9 cellular contexts compared by ENCODE assay signal in the genomic region with DNA sequence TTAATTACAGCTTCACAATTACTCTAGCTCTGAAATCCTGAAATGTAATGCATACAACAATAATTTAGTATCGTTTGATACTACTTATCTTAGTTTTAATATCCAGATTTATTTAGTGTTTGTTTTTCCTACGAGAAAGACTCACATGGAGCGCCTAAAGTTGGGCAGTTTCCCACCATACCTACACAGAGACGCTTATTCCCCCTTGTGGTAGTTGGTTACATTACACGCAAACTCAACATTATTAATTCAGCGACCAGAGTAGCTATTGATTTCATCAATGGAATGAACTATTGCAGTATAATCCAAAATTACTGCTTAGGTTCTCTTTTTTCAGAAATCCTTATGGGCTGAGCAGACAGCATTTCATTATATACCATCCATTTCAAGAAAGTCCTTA.
DNase-seq lines count a peak whose midpoint lies in the region; ATAC-seq, FAIRE-seq and TF ChIP-seq lines count a peak whose summit lies in the region.
"Had no signal": no experiment of that assay in that cellular context is flagged by ENCODE, and none has a peak within 500 bp of the region (broad histone marks: within the 10 kb centered on the region; RNA-seq: fewer than 3 reads in every experiment).

No MANE protein-coding gene starts in this region.

- H3K27ac ChIP-seq in CD8-positive, alpha-beta T cell (ENCODE audit: low read depth, low read length) = no peak overlapping the region

- no peak overlapping the region for H3K27ac Mint-ChIP-seq in activated T-cell treated with anti-CD3 and anti-CD28 coated beads, Interleukin-2, amount 50 U/mL, for 72 hours
- no peak overlapping the region for H3K27ac Mint-ChIP-seq in CD8-positive, alpha-beta T cell
- H3K27ac Mint-ChIP-seq: dendritic cell treated with granulocyte-macrophage colony-stimulating factor and Interleukin-4, amounts not matched to agents 40 ng/mL and 50 ng/mL, for 4 days had no signal

- H3K4me3 ChIP-seq in fibroblast of pulmonary artery (replicated peaks; ENCODE audit: low read depth, low read length) = no peak overlapping the region
- H3K4me3 ChIP-seq in CD8-positive, alpha-beta T cell (ENCODE audit: low read depth, low read length) = no peak overlapping the region

- no peaks in the 10 kb centered on the region for H3K27me3 ChIP-seq in CD8-positive, alpha-beta T cell (ENCODE audit: insufficient read depth, low read length)

- no peaks in the 10 kb centered on the region for H3K9me3 ChIP-seq in CD8-positive, alpha-beta T cell (ENCODE audit: low read length)

- no peaks in the 10 kb centered on the region for H3K4me1 Mint-ChIP-seq in activated T-cell treated with anti-CD3 and anti-CD28 coated beads, Interleukin-2, amount 50 U/mL, for 72 hours (ENCODE audit: low read depth)
- no peaks in the 10 kb centered on the region for H3K4me1 Mint-ChIP-seq in CD8-positive, alpha-beta T cell (ENCODE audit: low read depth)

- H3K4me3 Mint-ChIP-seq in activated T-cell treated with anti-CD3 and anti-CD28 coated beads, Interleukin-2, amount 50 U/mL, for 72 hours = no peak overlapping the region
- no peak overlapping the region for H3K4me3 Mint-ChIP-seq in CD8-positive, alpha-beta T cell
- H3K4me3 Mint-ChIP-seq: dendritic cell treated with granulocyte-macrophage colony-stimulating factor and Interleukin-4, amounts not matched to agents 40 ng/mL and 50 ng/mL, for 4 days had no signal

- peak; percentile 34 for FAIRE-seq in A204.1 (lab: Jason Lieb, UNC)
- no peak for FAIRE-seq in RCC 7860 (lab: Jason Lieb, UNC)

- peak; percentile 31 for TF ChIP-seq CTCF in fibroblast of pulmonary artery (IDR thresholded peaks at IDR 0.05; ENCODE audit: low read length, missing control alignments)
- no peak for TF ChIP-seq CTCF in CD8-positive, alpha-beta T cell (IDR thresholded peaks at IDR 0.05)

- DNase-seq in NCI-H2171 (lab: John Stamatoyannopoulos, UW) (peak; percentile 8), fibroblast of pulmonary artery (ENCODE audit: low read depth) (peak; percentile 11), RCC 7860 (ENCODE audit: low spot score) (no peak)
- DNase-seq in activated T-cell treated with anti-CD3 and anti-CD28 coated beads, Interleukin-2, amount 50 U/mL, for 72 hours = no peak
- DNase-seq in activated CD4-positive, alpha-beta T cell treated with anti-CD3 and anti-CD28 coated beads for 1 hour = no peak
- no peak for DNase-seq in CD8-positive, alpha-beta T cell

- no peaks in the 10 kb centered on the region for H3K27me3 Mint-ChIP-seq in activated T-cell treated with anti-CD3 and anti-CD28 coated beads, Interleukin-2, amount 50 U/mL, for 72 hours (ENCODE audit: low read depth)
- no peaks in the 10 kb centered on the region for H3K27me3 Mint-ChIP-seq in CD8-positive, alpha-beta T cell (ENCODE audit: low read depth)

- no peaks in the 10 kb centered on the region for H3K4me1 ChIP-seq in CD8-positive, alpha-beta T cell (ENCODE audit: insufficient read depth, low read length)

- POLR2A ChIA-PET in CD8-positive, alpha-beta T cell (lab: Charles Lee) = no interaction called here

- intact Hi-C loops in CD8-positive, alpha-beta T cell (cut with DNase I, micrococcal nuclease) = no loop called here

- H3K9me3 Mint-ChIP-seq in activated T-cell treated with anti-CD3 and anti-CD28 coated beads, Interleukin-2, amount 50 U/mL, for 72 hours = peaks cover 11 to 12% of the 10 kb centered on the region in 2 donors
- H3K9me3 Mint-ChIP-seq in CD8-positive, alpha-beta T cell = peaks cover 22% of the 10 kb centered on the region
- H3K9me3 Mint-ChIP-seq: dendritic cell treated with granulocyte-macrophage colony-stimulating factor and Interleukin-4, amounts not matched to agents 40 ng/mL and 50 ng/mL, for 4 days had no signal

- CTCF ChIA-PET in CD8-positive, alpha-beta T cell (lab: Charles Lee) = no interaction called here

- peak; percentile 67 for ATAC-seq in GM18858 (IDR thresholded peaks at IDR 0.05; ENCODE audit: unreplicated experiment)
- ATAC-seq in activated T-cell treated with anti-CD3 and anti-CD28 coated beads, Interleukin-2, amount 50 U/mL, for 72 hours (replicated peaks in 1 of 2) = no peak
- ATAC-seq in CD8-positive, alpha-beta T cell = no peak

- H3K36me3 Mint-ChIP-seq in activated T-cell treated with anti-CD3 and anti-CD28 coated beads, Interleukin-2, amount 50 U/mL, for 72 hours (ENCODE audit: insufficient read depth in 2 of 2) = peaks cover 0 to 3% of the 10 kb centered on the region in 2 donors
- no peaks in the 10 kb centered on the region for H3K36me3 Mint-ChIP-seq in CD8-positive, alpha-beta T cell

- no peaks in the 10 kb centered on the region for H3K36me3 ChIP-seq in CD8-positive, alpha-beta T cell (ENCODE audit: insufficient read depth, low read length)

Comparison
In these comparisons a context has a peak if more than half of its experiments do, and no peak if none do; other contexts are left out.
1. DNase-seq: peak in NCI-H2171 (single experiment) and fibroblast of pulmonary artery (single experiment); none in RCC 7860 (single experiment), activated T-cell treated with anti-CD3 and anti-CD28 coated beads, Interleukin-2, amount 50 U/mL, for 72 hours (0 of 2), activated CD4-positive, alpha-beta T cell treated with anti-CD3 and anti-CD28 coated beads for 1 hour (single experiment) and CD8-positive, alpha-beta T cell (0 of 7).